In the genomic region with DNA sequence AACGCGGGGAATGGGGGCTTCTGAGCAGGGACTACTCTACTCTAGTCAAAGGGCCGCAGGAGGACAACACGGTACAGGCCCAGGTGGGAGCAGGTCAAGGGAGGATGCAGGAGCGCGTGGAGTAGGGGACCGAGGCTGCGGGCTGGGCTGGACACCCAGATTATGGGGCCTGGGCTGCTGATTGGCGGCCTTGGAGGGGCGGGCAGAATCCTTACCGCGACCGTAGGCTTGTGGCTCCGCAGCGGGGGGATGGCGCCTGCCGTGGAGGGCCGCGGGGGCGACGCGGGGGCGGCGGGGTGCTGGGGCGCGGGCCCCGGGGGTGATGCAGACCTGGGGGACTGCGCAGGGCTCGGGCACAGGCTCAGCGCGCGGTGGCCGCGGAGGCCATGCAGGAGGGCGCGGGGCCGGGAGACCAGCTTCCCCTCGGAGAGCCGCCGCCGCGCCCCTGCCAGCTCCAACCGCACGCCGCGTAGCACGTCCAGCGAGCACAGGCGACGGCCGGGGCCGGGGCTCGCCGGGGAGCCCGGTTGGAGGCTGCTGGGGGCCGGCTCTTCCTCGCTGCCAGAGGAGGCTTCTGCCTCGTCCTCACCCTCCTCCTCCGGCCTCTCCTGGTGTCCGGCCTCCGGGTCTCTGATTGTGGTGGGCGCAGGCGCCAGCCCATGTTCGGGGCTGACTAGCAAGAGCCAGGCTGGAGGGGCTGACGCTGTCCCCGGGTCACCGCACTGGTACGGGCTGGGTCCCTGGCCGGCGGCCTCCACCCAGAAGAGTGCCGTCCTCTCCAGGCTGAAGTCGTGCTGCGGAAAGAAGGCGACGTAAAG, we compare ENCODE assay signal across 1 cellular context.
TF ChIP-seq lines count a peak whose summit lies in the region.

No MANE protein-coding gene starts in this region.

TF ChIP-seq in A549, 52 proteins besides CTCF, POLR2A, EP300 and RAD21:
- TF ChIP-seq BHLHE40 (IDR thresholded peaks at IDR 0.05; ENCODE audit: low read depth, low read length) (no peak), HOXB5 (CRISPR knock-in tag; IDR thresholded peaks at IDR 0.05) (no peak)
TF ChIP-seq in A549: peak in this region for 0.
